ENCODE assay signal across 8 cellular contexts in the genomic region with DNA sequence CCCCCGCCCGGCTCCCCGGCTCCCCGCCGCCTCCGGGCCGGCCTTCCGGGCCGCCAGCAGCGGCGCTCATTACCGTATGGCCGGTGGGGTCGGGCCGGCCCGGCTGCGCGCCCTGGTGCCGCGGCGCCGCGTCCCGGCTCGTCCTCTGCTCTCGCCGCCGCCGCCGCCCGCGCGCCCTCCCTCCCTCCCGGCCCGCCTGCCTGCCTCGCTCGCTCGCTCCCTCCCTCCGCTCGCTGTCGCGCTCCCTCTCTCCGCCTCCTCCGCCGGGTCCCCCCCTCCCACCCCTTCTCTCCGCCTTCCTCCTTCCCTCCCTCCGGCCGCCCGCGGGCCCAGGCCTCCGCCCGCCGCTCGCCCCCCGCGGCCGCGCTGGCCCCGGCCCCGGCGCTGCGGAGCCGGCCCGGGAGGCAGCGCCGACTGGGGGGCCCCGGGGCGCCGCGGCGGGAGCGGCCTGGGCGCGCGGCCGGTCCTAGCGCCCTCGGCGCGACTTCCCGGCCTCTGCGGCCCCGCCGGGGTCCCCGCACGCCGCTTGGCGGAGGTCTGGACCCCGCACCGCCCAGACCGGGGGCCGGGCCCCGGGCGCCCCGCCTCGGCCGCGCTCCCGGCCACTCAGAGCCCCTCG. TPM values are rescaled to one million over a fixed set of nuclear protein-coding genes. Genes with fewer than 3 reads are reported as not detected.
DNase-seq lines count a peak whose midpoint lies in the region; ATAC-seq and TF ChIP-seq lines count a peak whose summit lies in the region.

Gene DNMT3A, minus strand, starts transcription at position 173 of the 619 bp plus-strand sequence. CDS start 27,941 bp downstream, outside the sequence.

- no peaks in the 10 kb centered on the region for H3K9me2 ChIP-seq in DOHH2 (replicated peaks; ENCODE audit: control insufficient read depth, low read length)

- H3K36me3 ChIP-seq in DOHH2 (ENCODE audit: control insufficient read depth, low read length) (no peaks in the 10 kb centered on the region), ascending aorta (no peaks in the 10 kb centered on the region)

- H3K27ac Mint-ChIP-seq in IgD-negative memory B cell, result peak within 1 kb of the TSS in 1 of 3 donors; percentile 42

- H3K4me3 Mint-ChIP-seq in IgD-negative memory B cell, result peak within 1 kb of the TSS; percentile 69 to 89 (median 82)

- no peak for TF ChIP-seq CTCF in DOHH2 (IDR thresholded peaks at IDR 0.05; ENCODE audit: low read depth, low read length, poor library complexity, severe bottlenecking)
- TF ChIP-seq CTCF in ascending aorta (IDR thresholded peaks at IDR 0.05), result no peak

- H3K36me3 Mint-ChIP-seq in IgD-negative memory B cell, result no peaks in the 10 kb centered on the region

- H3K4me1 Mint-ChIP-seq in IgD-negative memory B cell, result peaks cover 6 to 10% (median 7%) of the 10 kb centered on the region in 3 donors

- peaks cover 6% of the 10 kb centered on the region; the same call in 1 of the 2 replicates for H3K4me1 ChIP-seq in DOHH2 (ENCODE audit: control insufficient read depth, low read length)
- H3K4me1 ChIP-seq in ascending aorta, result peaks cover 3 to 19% of the 10 kb centered on the region in 2 donors

- H4K20me1 ChIP-seq in DOHH2 (ENCODE audit: control insufficient read depth, insufficient read depth, low read depth, low read length), result no peaks in the 10 kb centered on the region; the same call in 1 of the 2 replicates

- H3K27me3 ChIP-seq in DOHH2 (ENCODE audit: control insufficient read depth, low read length) (no peaks in the 10 kb centered on the region), ascending aorta (no peaks in the 10 kb centered on the region)

- H3F3A ChIP-seq in DOHH2 (ENCODE audit: control insufficient read depth, insufficient read depth), result no peaks in the 10 kb centered on the region

- H3K4me2 ChIP-seq in DOHH2 (ENCODE audit: low read length), result peak within 1 kb of the TSS; percentile 80

- H3K27ac ChIP-seq in DOHH2 (ENCODE audit: low read depth, low read length) (no peak within 1 kb of the TSS), ascending aorta (peak within 1 kb of the TSS; percentile 34 to 84)

- no peaks in the 10 kb centered on the region for H3K79me2 ChIP-seq in DOHH2 (ENCODE audit: control insufficient read depth, low read length)

- ATAC-seq in GM21619 (IDR thresholded peaks at IDR 0.05; ENCODE audit: unreplicated experiment), result peak; percentile 28
- peak; percentile 46 for ATAC-seq in left ventricle myocardium superior

- DNase-seq in T follicular helper cell (ENCODE audit: low read depth) (peak; percentile 36), ascending aorta (ENCODE audit: low spot score in 2 of 2) (no peak), left ventricle myocardium superior (peak; percentile 89), pons (ENCODE audit: low spot score) (peak; percentile 62), NCI-H1048 (lab: John Stamatoyannopoulos, UW) (no peak)

- H3K9me3 ChIP-seq in DOHH2 (ENCODE audit: control insufficient read depth, insufficient read depth, low read length), result no peaks in the 10 kb centered on the region
- no peaks in the 10 kb centered on the region for H3K9me3 ChIP-seq in ascending aorta

- peak within 1 kb of the TSS; percentile 77 for H3K4me3 ChIP-seq in DOHH2 (ENCODE audit: low read length)
- peak within 1 kb of the TSS; percentile 90 to 95 for H3K4me3 ChIP-seq in ascending aorta

- intact Hi-C loops in ascending aorta (cut with DNase I) (loop anchor here (1.0 to 10.0 kb wide), 7 partner anchors 17 to 367 kb away; partner anchors contain the start of gene DNAJC27), left ventricle myocardium superior (cut with micrococcal nuclease) (loop anchor here (5.0 kb wide), 1 partner anchor 35 kb away; no protein-coding TSS in a partner anchor)

- peaks cover 2% of the 10 kb centered on the region for H3K27me3 Mint-ChIP-seq in IgD-negative memory B cell

- H3K9me3 Mint-ChIP-seq in IgD-negative memory B cell, result no peaks in the 10 kb centered on the region

RNA-seq across cellular contexts. Expression of gene DNMT3A, which starts in this region (rescaled TPM):
- polyA plus RNA-seq in IgD-negative memory B cell, result 4.9 TPM
- 33.6 TPM for total RNA-seq in ascending aorta
- total RNA-seq in left ventricle myocardium superior, result 21.1 TPM

Comparison
In these comparisons a context has a peak if more than half of its experiments do, and no peak if none do; other contexts are left out.
1. DNase-seq: peak in T follicular helper cell (single experiment), left ventricle myocardium superior (single experiment) and pons (single experiment); none in ascending aorta (0 of 2) and NCI-H1048 (single experiment).